ENCODE assay signal across 8 cellular contexts in the genomic region with DNA sequence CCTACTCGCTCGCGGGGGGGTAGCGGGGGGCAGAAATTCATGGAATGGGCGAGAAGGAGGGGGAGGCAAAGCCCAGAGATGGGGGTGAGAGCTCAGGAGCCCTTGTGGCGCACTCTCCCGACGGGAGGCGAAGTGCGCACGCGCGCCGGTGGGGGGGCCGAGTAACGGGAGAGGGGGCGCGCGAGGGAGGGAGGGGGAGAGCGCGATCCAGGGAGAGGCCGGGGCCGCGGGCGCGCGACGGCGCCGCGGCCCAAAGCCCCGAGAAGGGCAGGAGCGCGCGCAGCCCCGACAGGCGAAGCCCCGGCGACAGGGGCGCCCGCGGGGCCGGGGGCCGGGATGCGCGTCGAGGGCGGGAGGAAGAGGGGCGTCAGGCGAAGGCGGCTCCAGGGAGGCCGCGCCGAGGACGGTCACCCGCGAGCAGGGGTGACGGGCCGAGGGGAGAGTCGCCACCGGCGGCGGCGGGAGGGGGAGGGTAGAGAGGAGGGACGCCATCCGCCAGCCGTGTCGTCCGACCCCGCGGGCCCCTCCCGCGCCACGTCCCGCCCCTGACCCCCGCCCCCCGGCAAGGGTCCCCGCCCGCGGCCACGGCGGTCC. TPM values are rescaled to one million over a fixed set of nuclear protein-coding genes. Genes with fewer than 3 reads are reported as not detected.
A peak's percentile ranks its signal among the peaks of the same experiment; 100 is the strongest.
DNase-seq lines count a peak whose midpoint lies in the region; ATAC-seq and TF ChIP-seq lines count a peak whose summit lies in the region.

No MANE protein-coding gene starts in this region.

- H2AFZ ChIP-seq in parathyroid adenoma, result peak overlapping the region; percentile 60

- H3K4me3 ChIP-seq in parathyroid adenoma (ENCODE audit: low read depth, low read length) (peak overlapping the region; percentile 87), transverse colon (peak overlapping the region; percentile 80 to 94 (median 84))

- H3K27ac ChIP-seq in parathyroid adenoma (peak overlapping the region; percentile 87), transverse colon (peak overlapping the region; percentile 93 to 99 (median 98))

- no peaks in the 10 kb centered on the region for H3K9me3 Mint-ChIP-seq in activated naive CD8-positive, alpha-beta T cell treated with anti-CD3 and anti-CD28 coated beads, Interleukin-2, amount 10 ng/mL, durations not matched to agents 7 days and 5 days

- H3K79me2 ChIP-seq in parathyroid adenoma, result peaks cover 21% of the 10 kb centered on the region

- DNase-seq in DMS153 (lab: John Stamatoyannopoulos, UW), result peak; percentile 6
- peak; percentile 63 for DNase-seq in KBM-7
- DNase-seq in activated naive CD8-positive, alpha-beta T cell treated with anti-CD3 and anti-CD28 coated beads, Interleukin-2, amount 10 ng/mL, durations not matched to agents 7 days and 5 days, result peak; percentile 69
- peak; percentile 80 for DNase-seq in Right ventricle myocardium superior
- DNase-seq in transverse colon, result peak; percentile 69

- in situ Hi-C loops in KBM-7 (cut with MboI; ENCODE audit: low pct_unique_long_range_greater_than_20kb, low sequenced_read_pairs), result no loop called here
- in situ Hi-C loops in transverse colon (cut with MboI; ENCODE audit: low pct_ligation_motif_present in 1 of 4, low pct_unique_long_range_greater_than_20kb in 1 of 4, low sequenced_read_pairs in 3 of 4), result no loop called here

- H3K9me3 ChIP-seq in parathyroid adenoma (ENCODE audit: control insufficient read depth, low read length) (no peaks in the 10 kb centered on the region), transverse colon (no peaks in the 10 kb centered on the region)

- H3K4me2 ChIP-seq in parathyroid adenoma (ENCODE audit: low read length), result peak overlapping the region; percentile 75

- H3K4me3 Mint-ChIP-seq in activated naive CD8-positive, alpha-beta T cell treated with anti-CD3 and anti-CD28 coated beads, Interleukin-2, amount 10 ng/mL, durations not matched to agents 7 days and 5 days, result peak overlapping the region; percentile 90

- H3K4me1 Mint-ChIP-seq in activated naive CD8-positive, alpha-beta T cell treated with anti-CD3 and anti-CD28 coated beads, Interleukin-2, amount 10 ng/mL, durations not matched to agents 7 days and 5 days, result peaks cover 39% of the 10 kb centered on the region

- intact Hi-C loops in Right ventricle myocardium superior (cut with DNase I) (loop anchor here (10.0 kb wide), 1 partner anchor 52 kb away; no protein-coding TSS in a partner anchor), transverse colon (cut with DNase I; ENCODE audit: low total_unique reads) (no loop called here)

- 56% methylated on average over 63 of the region's 82 CpGs; no CpG with 5 or more reads in 1 of the 2 donors for WGBS in transverse colon (ENCODE audit: low coverage in 1 of 2), 2 donors

- H3K27me3 ChIP-seq in parathyroid adenoma (ENCODE audit: control insufficient read depth, insufficient read depth, low read length) (no peaks in the 10 kb centered on the region), transverse colon (no peaks in the 10 kb centered on the region)

- no peak for TF ChIP-seq CTCF in parathyroid adenoma (IDR thresholded peaks at IDR 0.05)
- TF ChIP-seq CTCF in transverse colon (IDR thresholded peaks at IDR 0.05), result no peak

- peaks cover 6% of the 10 kb centered on the region for H3K27me3 Mint-ChIP-seq in activated naive CD8-positive, alpha-beta T cell treated with anti-CD3 and anti-CD28 coated beads, Interleukin-2, amount 10 ng/mL, durations not matched to agents 7 days and 5 days

- H3K36me3 Mint-ChIP-seq in activated naive CD8-positive, alpha-beta T cell treated with anti-CD3 and anti-CD28 coated beads, Interleukin-2, amount 10 ng/mL, durations not matched to agents 7 days and 5 days, result no peaks in the 10 kb centered on the region

- peak overlapping the region; percentile 46 for H3K9ac ChIP-seq in parathyroid adenoma

- peak; percentile 49 for ATAC-seq in GM21528 (IDR thresholded peaks at IDR 0.05; ENCODE audit: low FRiP score, unreplicated experiment)
- ATAC-seq in SK-N-SH treated with all-trans-retinoic acid at 6 μM for 48 hours, result peak; percentile 64
- peak; percentile 17 for ATAC-seq in activated naive CD8-positive, alpha-beta T cell treated with anti-CD3 and anti-CD28 coated beads, Interleukin-2, amount 10 ng/mL, durations not matched to agents 7 days and 5 days (ENCODE audit: low read depth)
- ATAC-seq in Right ventricle myocardium superior (ENCODE audit: poor library complexity), result peak; percentile 69

- no peak for TF ChIP-seq EP300 in transverse colon (IDR thresholded peaks at IDR 0.05; ENCODE audit: low read depth)

- TF ChIP-seq POLR2A in transverse colon (IDR thresholded peaks at IDR 0.05), result no peak

- POLR2A ChIA-PET in activated naive CD8-positive, alpha-beta T cell treated with anti-CD3 and anti-CD28 coated beads, Interleukin-2, amount 10 ng/mL, durations not matched to agents 7 days and 5 days (lab: Charles Lee), result interaction anchor here (1.0 kb wide), 3 partner anchors 27 to 214 kb away, joined by 3 to 5 read pairs (median 4); no protein-coding TSS in a partner anchor

- peak overlapping the region; percentile 91 for H3K27ac Mint-ChIP-seq in activated naive CD8-positive, alpha-beta T cell treated with anti-CD3 and anti-CD28 coated beads, Interleukin-2, amount 10 ng/mL, durations not matched to agents 7 days and 5 days

- H3K4me1 ChIP-seq in parathyroid adenoma (peaks cover 6% of the 10 kb centered on the region), transverse colon (peaks cover 0 to 30% (median 8%) of the 10 kb centered on the region in 4 donors)

- no peaks in the 10 kb centered on the region for H3K36me3 ChIP-seq in parathyroid adenoma (ENCODE audit: control insufficient read depth, insufficient read depth, low read length)
- no peaks in the 10 kb centered on the region for H3K36me3 ChIP-seq in transverse colon

TF ChIP-seq in SK-N-SH treated with all-trans-retinoic acid at 6 μM for 48 hours, 23 proteins besides CTCF, POLR2A, EP300 and RAD21:
- TF ChIP-seq ZNF8 (CRISPR knock-in tag; IDR thresholded peaks at IDR 0.05), result no peak
- no peak for TF ChIP-seq ZFP30 (CRISPR knock-in tag; IDR thresholded peaks at IDR 0.05)
- no peak for TF ChIP-seq TCF4 (CRISPR knock-in tag; IDR thresholded peaks at IDR 0.05; ENCODE audit: borderline replicate concordance)
- no peak for TF ChIP-seq ISL1 (CRISPR knock-in tag; IDR thresholded peaks at IDR 0.05)
- no peak for TF ChIP-seq TSHZ2 (CRISPR knock-in tag; IDR thresholded peaks at IDR 0.05)
- no peak for TF ChIP-seq CSDC2 (CRISPR knock-in tag; IDR thresholded peaks at IDR 0.05)
- TF ChIP-seq TOX (CRISPR knock-in tag; IDR thresholded peaks at IDR 0.05; ENCODE audit: borderline replicate concordance), result no peak
- no peak for TF ChIP-seq ZC3H10 (CRISPR knock-in tag; IDR thresholded peaks at IDR 0.05)
- no peak for TF ChIP-seq RARB (CRISPR knock-in tag; IDR thresholded peaks at IDR 0.05)
- TF ChIP-seq ZNF565 (CRISPR knock-in tag; conservative IDR thresholded peaks at IDR 0.05; ENCODE audit: low read depth), result no peak

RNA-seq across cellular contexts. Expression of gene MECP2, which starts 0.4 kb away (rescaled TPM):
- 10 to 100 TPM; 81.9 to 82.8 TPM for total RNA-seq in activated naive CD8-positive, alpha-beta T cell treated with anti-CD3 and anti-CD28 coated beads, Interleukin-2, amount 10 ng/mL, durations not matched to agents 7 days and 5 days
- total RNA-seq in Right ventricle myocardium superior, result 30.5 TPM
- 10 to 100 TPM; 22.1 to 53.1 (median 37.8) TPM for total RNA-seq in transverse colon

RNA-seq across cellular contexts. Expression of gene OPN1LW, which starts 46.9 kb away (rescaled TPM):
- not detected for total RNA-seq in activated naive CD8-positive, alpha-beta T cell treated with anti-CD3 and anti-CD28 coated beads, Interleukin-2, amount 10 ng/mL, durations not matched to agents 7 days and 5 days
- total RNA-seq in Right ventricle myocardium superior (not detected), transverse colon (not detected)

Comparison
In these comparisons a context has a peak if more than half of its experiments do, and no peak if none do; other contexts are left out.
1. Peak in every context shown above with its lines: DNase-seq, ATAC-seq, H3K4me3 ChIP-seq and H3K27ac ChIP-seq.
2. DNase-seq: peak in every context shown above with its lines; median percentile 80 in Right ventricle myocardium superior; 69 in activated naive CD8-positive, alpha-beta T cell treated with anti-CD3 and anti-CD28 coated beads, Interleukin-2, amount 10 ng/mL, durations not matched to agents 7 days and 5 days; 69 in transverse colon; 63 in KBM-7; 6 in DMS153.
3. ATAC-seq: peak in every context shown above with its lines; median percentile 69 in Right ventricle myocardium superior; 64 in SK-N-SH treated with all-trans-retinoic acid at 6 μM for 48 hours; 49 in GM21528; 17 in activated naive CD8-positive, alpha-beta T cell treated with anti-CD3 and anti-CD28 coated beads, Interleukin-2, amount 10 ng/mL, durations not matched to agents 7 days and 5 days.